In genomic region chr2:207165121-207166038, GRCh38 we compare ENCODE assay signal across 8 cellular contexts. TPM values are rescaled to one million over a fixed set of nuclear protein-coding genes. Genes with fewer than 3 reads are reported as not detected.
A peak's percentile ranks its signal among the peaks of the same experiment; 100 is the strongest.
DNase-seq lines count a peak whose midpoint lies in the region; ATAC-seq and TF ChIP-seq lines count a peak whose summit lies in the region.

TSS of gene KLF7 (minus strand) at chr2:207165948. CDS start at chr2:207165568, 380 bp downstream.

- H3K36me3 ChIP-seq in stomach: no peaks in the 10 kb centered on the region

- peak within 1 kb of the TSS; percentile 100 for H3K27ac ChIP-seq in stomach

- H3K4me1 ChIP-seq in stomach: peaks cover 11 to 54% (median 28%) of the 10 kb centered on the region in 4 donors

- peak within 1 kb of the TSS; percentile 53 to 76 (median 62) for H3K4me3 ChIP-seq in stomach

- no peak for TF ChIP-seq POLR2A in stomach (IDR thresholded peaks at IDR 0.05)

- 0 to 1% (median 1%) methylated on average over 36 of the region's 36 CpGs for WGBS in stomach, 5 donors

- no peak for TF ChIP-seq CTCF in stomach (IDR thresholded peaks at IDR 0.05)

- DNase-seq in DMS 273 (lab: John Stamatoyannopoulos, UW; ENCODE audit: unreplicated experiment) (peak; percentile 76), DMS 273 treated with DMSO at 0.1 percent for 48 hours (lab: John Stamatoyannopoulos, UW) (no peak), NCI-H526 treated with DMSO at 0.1 percent for 48 hours (lab: John Stamatoyannopoulos, UW) (peak; percentile 74), fibroblast of gingiva (ENCODE audit: low read depth) (peak; percentile 9), naive B cell (peak; percentile 62), stomach (peak; percentile 54)
- DNase-seq in activated T-helper 1 cell treated with anti-CD3 and anti-CD28 coated beads, Interleukin-12 subunit alpha, Interleukin-12 subunit beta, Interleukin-2, Interleukin-4 antibody, amounts not matched to agents 30 ng/mL and 10 ng/mL and 1 ng/mL, durations not matched to agents 14 hours and 24 hours and 36 hours (ENCODE audit: low spot score): peak; percentile 54

- intact Hi-C loops in activated T-helper 1 cell treated with anti-CD3 and anti-CD28 coated beads, Interleukin-12 subunit alpha, Interleukin-12 subunit beta, Interleukin-2, Interleukin-4 antibody, amounts not matched to agents 30 ng/mL and 10 ng/mL and 1 ng/mL, durations not matched to agents 14 hours and 24 hours and 36 hours (cut with micrococcal nuclease): loop anchor here (1.0 to 10.0 kb wide), 15 partner anchors 9 to 1089 kb away; partner anchors contain the start of genes CCNYL1, CREB1, FASTKD2 and IDH1
- intact Hi-C loops in stomach (cut with DNase I; ENCODE audit: low total_unique reads): no loop called here

- ATAC-seq in naive B cell (ENCODE audit: low read depth in 2 of 2) (peak; percentile 31 to 32), HG02840 (IDR thresholded peaks at IDR 0.05; ENCODE audit: low FRiP score, unreplicated experiment) (no peak)

- peaks cover 7% of the 10 kb centered on the region for H3K36me3 Mint-ChIP-seq in activated T-helper 1 cell treated with anti-CD3 and anti-CD28 coated beads, Interleukin-12 subunit alpha, Interleukin-12 subunit beta, Interleukin-2, Interleukin-4 antibody, amounts not matched to agents 30 ng/mL and 10 ng/mL and 1 ng/mL, durations not matched to agents 14 hours and 24 hours and 36 hours (ENCODE audit: low read depth)
- peaks cover 0 to 7% of the 10 kb centered on the region in 2 donors for H3K36me3 Mint-ChIP-seq in naive B cell

- H3K9me3 ChIP-seq in stomach: no peaks in the 10 kb centered on the region

- H3K27ac Mint-ChIP-seq in activated T-helper 1 cell treated with anti-CD3 and anti-CD28 coated beads, Interleukin-12 subunit alpha, Interleukin-12 subunit beta, Interleukin-2, Interleukin-4 antibody, amounts not matched to agents 30 ng/mL and 10 ng/mL and 1 ng/mL, durations not matched to agents 14 hours and 24 hours and 36 hours: peak within 1 kb of the TSS; percentile 97
- peak within 1 kb of the TSS; percentile 98 to 100 (median 100) for H3K27ac Mint-ChIP-seq in naive B cell

- H3K27me3 Mint-ChIP-seq in activated T-helper 1 cell treated with anti-CD3 and anti-CD28 coated beads, Interleukin-12 subunit alpha, Interleukin-12 subunit beta, Interleukin-2, Interleukin-4 antibody, amounts not matched to agents 30 ng/mL and 10 ng/mL and 1 ng/mL, durations not matched to agents 14 hours and 24 hours and 36 hours (ENCODE audit: insufficient read depth): no peaks in the 10 kb centered on the region
- no peaks in the 10 kb centered on the region for H3K27me3 Mint-ChIP-seq in naive B cell

- no peaks in the 10 kb centered on the region for H3K27me3 ChIP-seq in stomach

- peaks cover 62% of the 10 kb centered on the region for H3K4me1 Mint-ChIP-seq in activated T-helper 1 cell treated with anti-CD3 and anti-CD28 coated beads, Interleukin-12 subunit alpha, Interleukin-12 subunit beta, Interleukin-2, Interleukin-4 antibody, amounts not matched to agents 30 ng/mL and 10 ng/mL and 1 ng/mL, durations not matched to agents 14 hours and 24 hours and 36 hours (ENCODE audit: low read depth)
- H3K4me1 Mint-ChIP-seq in naive B cell: peaks cover 56 to 75% (median 62%) of the 10 kb centered on the region in 3 donors

- peak within 1 kb of the TSS; percentile 98 for H3K4me3 Mint-ChIP-seq in activated T-helper 1 cell treated with anti-CD3 and anti-CD28 coated beads, Interleukin-12 subunit alpha, Interleukin-12 subunit beta, Interleukin-2, Interleukin-4 antibody, amounts not matched to agents 30 ng/mL and 10 ng/mL and 1 ng/mL, durations not matched to agents 14 hours and 24 hours and 36 hours
- peak within 1 kb of the TSS; percentile 95 to 100 (median 98) for H3K4me3 Mint-ChIP-seq in naive B cell

- no peak for TF ChIP-seq EP300 in stomach (IDR thresholded peaks at IDR 0.05)

- no peaks in the 10 kb centered on the region for H3K9me3 Mint-ChIP-seq in activated T-helper 1 cell treated with anti-CD3 and anti-CD28 coated beads, Interleukin-12 subunit alpha, Interleukin-12 subunit beta, Interleukin-2, Interleukin-4 antibody, amounts not matched to agents 30 ng/mL and 10 ng/mL and 1 ng/mL, durations not matched to agents 14 hours and 24 hours and 36 hours
- H3K9me3 Mint-ChIP-seq in naive B cell: peaks cover 0 to 4% (median 0%) of the 10 kb centered on the region in 7 donors

RNA-seq across cellular contexts. Expression of gene KLF7, which starts in this region (rescaled TPM):
- total RNA-seq in activated T-helper 1 cell treated with anti-CD3 and anti-CD28 coated beads, Interleukin-12 subunit alpha, Interleukin-12 subunit beta, Interleukin-2, Interleukin-4 antibody, amounts not matched to agents 30 ng/mL and 10 ng/mL and 1 ng/mL, durations not matched to agents 14 hours and 24 hours and 36 hours: 13.4 and 16.5 TPM in 2 replicates
- polyA plus RNA-seq in naive B cell (ENCODE audit: low read depth in 6 of 6) (10 to 100 TPM; 14.2 to 25.1 (median 15.0) TPM), stomach (1 to 10 TPM; 2.7 to 4.7 (median 3.1) TPM)
- total RNA-seq in stomach: 10 to 100 TPM in 3 of 5 donors, 1 to 10 TPM in 2; 5.2 to 33.0 (median 13.8) TPM
